In the genomic region with DNA sequence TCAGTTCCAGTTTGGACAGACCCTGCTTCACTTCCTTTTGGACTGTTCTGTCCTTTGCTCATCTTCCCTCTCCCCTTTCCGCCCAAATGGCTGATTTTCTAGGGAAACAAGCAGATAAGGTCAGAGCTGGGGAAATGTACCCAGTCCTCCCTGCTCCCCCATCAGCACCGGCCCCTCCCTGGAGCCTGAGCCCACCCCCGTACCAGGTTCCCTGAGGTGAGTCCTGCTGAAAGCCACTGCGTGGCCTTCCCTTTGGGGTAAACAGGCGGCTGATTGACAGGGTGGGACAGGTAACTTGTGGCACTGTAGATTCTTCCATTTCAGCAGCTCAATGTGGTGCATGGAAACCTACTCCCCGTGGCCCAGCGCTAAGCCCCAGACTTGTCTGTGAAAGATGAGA, we compare ENCODE assay signal across 24 cellular contexts.
DNase-seq lines count a peak whose midpoint lies in the region; ATAC-seq and TF ChIP-seq lines count a peak whose summit lies in the region.
"Had no signal": no experiment of that assay in that cellular context is flagged by ENCODE, and none has a peak within 500 bp of the region (broad histone marks: within the 10 kb centered on the region; RNA-seq: fewer than 3 reads in every experiment).

No MANE protein-coding gene starts in this region.

- no peak for TF ChIP-seq POLR2A in suprapubic skin (IDR thresholded peaks at IDR 0.05)

- WGBS in suprapubic skin, result 83% methylated on average over 7 of the region's 7 CpGs

- ATAC-seq in activated CD4-positive, CD25-positive, alpha-beta regulatory T cell treated with anti-CD3 and anti-CD28 coated beads, Interleukin-2, amount 50 U/mL, for 24 hours, result no peak
- ATAC-seq in HG03432 (IDR thresholded peaks at IDR 0.05; ENCODE audit: unreplicated experiment), result no peak
- no peak for ATAC-seq in foreskin keratinocyte
- ATAC-seq: GM12878 had no signal

- H3K4me1 ChIP-seq in suprapubic skin (no peaks in the 10 kb centered on the region), foreskin keratinocyte (no peaks in the 10 kb centered on the region)
- H3K4me1 ChIP-seq: BE2C, BLaER1 had no signal

- H3K27ac ChIP-seq in suprapubic skin (no peak overlapping the region), foreskin keratinocyte (no peak overlapping the region)
- H3K27ac ChIP-seq: 22Rv1, BLaER1 had no signal

- no peak overlapping the region for H3K4me3 ChIP-seq in suprapubic skin
- H3K4me3 ChIP-seq: BLaER1, GM12878 had no signal

- TF ChIP-seq EP300 in suprapubic skin (IDR thresholded peaks at IDR 0.05), result no peak

- no peaks in the 10 kb centered on the region for H3K9me3 ChIP-seq in suprapubic skin
- H3K9me3 ChIP-seq: BE2C had no signal

- DNase-seq in activated CD4-positive, CD25-positive, alpha-beta regulatory T cell treated with anti-CD3 and anti-CD28 coated beads, Interleukin-2, amount 50 U/mL, for 72 hours, result peak; percentile 24
- DNase-seq in mesenteric fat pad (ENCODE audit: low spot score) (peak; percentile 57), suprapubic skin (ENCODE audit: low spot score in 2 of 2) (peak; percentile 18 to 38), 8988T (no peak), foreskin keratinocyte (no peak)
- DNase-seq: ACHN; BE2C; C1 segment of cervical spinal cord; CD4-positive, alpha-beta memory T cell; CD4-positive, CD25-positive, alpha-beta regulatory T cell; CD8-positive, alpha-beta memory T cell; COR-L47; DMS 273 treated with DMSO at 0.1 percent for 48 hours; DMS153; DMS53; DMS79; DND-41; EL; GDM1 had no signal

- H3K27me3 ChIP-seq in suprapubic skin (peaks cover 15% of the 10 kb centered on the region), foreskin keratinocyte (peaks cover 8% of the 10 kb centered on the region)
- H3K27me3 ChIP-seq: BLaER1 had no signal

- TF ChIP-seq CTCF in suprapubic skin (IDR thresholded peaks at IDR 0.05) (no peak), foreskin keratinocyte (conservative IDR thresholded peaks at IDR 0.05) (no peak)

- no peaks in the 10 kb centered on the region for H3K36me3 ChIP-seq in suprapubic skin
- H3K36me3 ChIP-seq: BE2C, BLaER1 had no signal

Comparison
In these comparisons a context has a peak if more than half of its experiments do, and no peak if none do; other contexts are left out.
1. DNase-seq: peak in activated CD4-positive, CD25-positive, alpha-beta regulatory T cell treated with anti-CD3 and anti-CD28 coated beads, Interleukin-2, amount 50 U/mL, for 72 hours (single experiment), mesenteric fat pad (single experiment) and suprapubic skin (2 of 2); none in 8988T (single experiment) and foreskin keratinocyte (0 of 2).